Comparison of ENCODE assay signal across 9 cellular contexts in genomic region chr1:94235189-94236020, GRCh38. TPM values are rescaled to one million over a fixed set of nuclear protein-coding genes. Genes with fewer than 3 reads are reported as not detected.
DNase-seq lines count a peak whose midpoint lies in the region; ATAC-seq and TF ChIP-seq lines count a peak whose summit lies in the region.
"Had no signal": no experiment of that assay in that cellular context is flagged by ENCODE, and none has a peak within 500 bp of the region (broad histone marks: within the 10 kb centered on the region; RNA-seq: fewer than 3 reads in every experiment).

No MANE protein-coding gene starts in this region.

- TF ChIP-seq CTCF in mesothelial cell of epicardium (IDR thresholded peaks at IDR 0.05; ENCODE audit: unreplicated experiment) (no peak), tibial nerve (IDR thresholded peaks at IDR 0.05) (no peak), mucosa of descending colon (IDR thresholded peaks at IDR 0.05) (no peak)

- intact Hi-C loops in mucosa of descending colon (cut with DNase I, micrococcal nuclease), result no loop called here

- DNase-seq in T-helper 2 cell treated with Interferon-gamma antibody and Interleukin-4, amounts not matched to agents 5 μg/mL and 100 μg/mL, for 36 hours (ENCODE audit: low spot score), result no peak
- DNase-seq in T-helper 2 cell (no peak), cerebellum (ENCODE audit: low spot score) (peak; percentile 17), mesothelial cell of epicardium (ENCODE audit: low spot score in 2 of 2, unreplicated experiment in 2 of 2) (no peak), tibial nerve (ENCODE audit: low spot score in 2 of 2) (no peak), mucosa of descending colon (no peak)
- DNase-seq in activated naive CD4-positive, alpha-beta T cell (lab: John Stamatoyannopoulos, UW), result no peak
- no peak for DNase-seq in stimulated activated CD4-positive, alpha-beta T cell treated with anti-CD3 and anti-CD28 coated beads, Interleukin-4, amount 100 ng/mL, for 1 hour
- DNase-seq: MV-4-11 had no signal

- no peaks in the 10 kb centered on the region for H3K36me3 Mint-ChIP-seq in T-helper 2 cell treated with Interferon-gamma antibody and Interleukin-4, amounts not matched to agents 5 μg/mL and 100 μg/mL, for 36 hours (ENCODE audit: low read depth)
- H3K36me3 Mint-ChIP-seq in mesothelial cell of epicardium, result no peaks in the 10 kb centered on the region

- H3K4me3 ChIP-seq in tibial nerve (peak overlapping the region; percentile 69 to 84 (median 78)), mucosa of descending colon (no peak overlapping the region)

- no peak for ATAC-seq in mucosa of descending colon

- H3K9me3 ChIP-seq in tibial nerve (no peaks in the 10 kb centered on the region), mucosa of descending colon (no peaks in the 10 kb centered on the region)

- H3K4me1 ChIP-seq in tibial nerve, result peaks cover 0 to 27% (median 6%) of the 10 kb centered on the region in 4 donors
- peaks cover 12% of the 10 kb centered on the region for H3K4me1 ChIP-seq in mucosa of descending colon (ENCODE audit: low read depth)

- H3K4me3 Mint-ChIP-seq in T-helper 2 cell treated with Interferon-gamma antibody and Interleukin-4, amounts not matched to agents 5 μg/mL and 100 μg/mL, for 36 hours, result peak overlapping the region; percentile 50
- peak overlapping the region; percentile 86 for H3K4me3 Mint-ChIP-seq in mesothelial cell of epicardium

- TF ChIP-seq EP300 in tibial nerve (IDR thresholded peaks at IDR 0.05), result no peak

- peaks cover 10% of the 10 kb centered on the region for H3K4me1 Mint-ChIP-seq in T-helper 2 cell treated with Interferon-gamma antibody and Interleukin-4, amounts not matched to agents 5 μg/mL and 100 μg/mL, for 36 hours (ENCODE audit: low read depth)
- H3K4me1 Mint-ChIP-seq in mesothelial cell of epicardium, result peaks cover 69% of the 10 kb centered on the region

- H3K36me3 ChIP-seq in tibial nerve (no peaks in the 10 kb centered on the region), mucosa of descending colon (ENCODE audit: low read depth) (no peaks in the 10 kb centered on the region)

- H3K9me3 Mint-ChIP-seq in T-helper 2 cell treated with Interferon-gamma antibody and Interleukin-4, amounts not matched to agents 5 μg/mL and 100 μg/mL, for 36 hours, result no peaks in the 10 kb centered on the region
- H3K9me3 Mint-ChIP-seq in mesothelial cell of epicardium, result no peaks in the 10 kb centered on the region

- no peaks in the 10 kb centered on the region for H3K27me3 ChIP-seq in tibial nerve

- H3K27me3 Mint-ChIP-seq in T-helper 2 cell treated with Interferon-gamma antibody and Interleukin-4, amounts not matched to agents 5 μg/mL and 100 μg/mL, for 36 hours (ENCODE audit: low read depth), result peaks cover 78% of the 10 kb centered on the region
- no peaks in the 10 kb centered on the region for H3K27me3 Mint-ChIP-seq in mesothelial cell of epicardium (ENCODE audit: low read depth)

- no peak overlapping the region for H3K27ac Mint-ChIP-seq in T-helper 2 cell treated with Interferon-gamma antibody and Interleukin-4, amounts not matched to agents 5 μg/mL and 100 μg/mL, for 36 hours
- peak overlapping the region; percentile 94 for H3K27ac Mint-ChIP-seq in mesothelial cell of epicardium

- no peak for TF ChIP-seq POLR2A in tibial nerve (IDR thresholded peaks at IDR 0.05)

- peak overlapping the region in 3 of 4 donors; percentile 84 to 89 (median 86) for H3K27ac ChIP-seq in tibial nerve

- WGBS in tibial nerve, 2 donors, result 18% methylated on average over 9 of the region's 9 CpGs

RNA-seq across cellular contexts. Expression of gene ARHGAP29, which starts 2.0 kb away (rescaled TPM):
- total RNA-seq in cerebellum (55.1 TPM), mesothelial cell of epicardium (110 to 115 TPM (median 114 TPM) in 3 replicates), tibial nerve (10 to 100 TPM; 45.9 to 80.4 (median 50.1) TPM), mucosa of descending colon (10 to 100 TPM in 1 of 3 donors, 1 to 10 TPM in 2; 2.6 to 11.9 (median 6.7) TPM)
